ENCODE assay signal across 17 cellular contexts in genomic region chr6:131167773-131168172, GRCh38. TPM values are rescaled to one million over a fixed set of nuclear protein-coding genes. Genes with fewer than 3 reads are reported as not detected.
DNase-seq lines count a peak whose midpoint lies in the region; ATAC-seq and TF ChIP-seq lines count a peak whose summit lies in the region.
"Had no signal": no experiment of that assay in that cellular context is flagged by ENCODE, and none has a peak within 500 bp of the region (broad histone marks: within the 10 kb centered on the region; RNA-seq: fewer than 3 reads in every experiment).

No MANE protein-coding gene starts in this region.

- no peaks in the 10 kb centered on the region for H3K9me2 ChIP-seq in OCI-LY1 (ENCODE audit: low read depth, low read length)

- no peaks in the 10 kb centered on the region for H4K20me1 ChIP-seq in OCI-LY1 (ENCODE audit: insufficient read depth, low read length)
- no peaks in the 10 kb centered on the region for H4K20me1 ChIP-seq in mammary epithelial cell (ENCODE audit: insufficient read depth, low read length)

- no peak for ATAC-seq in esophagus mucosa

- no peaks in the 10 kb centered on the region for H3K27me3 Mint-ChIP-seq in endodermal cell (ENCODE audit: insufficient read depth)

- dilution Hi-C loops in mammary epithelial cell (cut with HindIII; ENCODE audit: low sequenced_read_pairs): no loop called here

- no peaks in the 10 kb centered on the region for H3F3A ChIP-seq in OCI-LY1 (ENCODE audit: insufficient read depth, low read length)

- intact Hi-C loops in mammary epithelial cell (cut with micrococcal nuclease): loop anchor here (2.0 kb wide), 1 partner anchor 283 kb away; no protein-coding TSS in a partner anchor

- H3K36me3 ChIP-seq in OCI-LY1 (ENCODE audit: insufficient read depth, low read length) (no peaks in the 10 kb centered on the region), endodermal cell (ENCODE audit: control insufficient read depth, insufficient read depth, low read length) (no peaks in the 10 kb centered on the region), mammary epithelial cell (ENCODE audit: insufficient read depth, low read length) (no peaks in the 10 kb centered on the region)

- H3K4me1 ChIP-seq in OCI-LY1 (ENCODE audit: insufficient read depth, low read length, severe bottlenecking) (no peaks in the 10 kb centered on the region), endodermal cell (ENCODE audit: control insufficient read depth, insufficient read depth, low read length) (no peaks in the 10 kb centered on the region), mammary epithelial cell (ENCODE audit: insufficient read depth, low read length) (peaks cover 4% of the 10 kb centered on the region)

- DNase-seq in NCI-H1105 treated with DMSO at 0.1 percent for 48 hours (lab: John Stamatoyannopoulos, UW) (peak; percentile 11), NCI-H1105 (lab: John Stamatoyannopoulos, UW) (no peak), endodermal cell (no peak), pons (ENCODE audit: low spot score) (peak; percentile 47), mammary epithelial cell (no peak), caudate nucleus (lab: John Stamatoyannopoulos, UW) (no peak)
- DNase-seq: 8988T; activated CD8-positive, alpha-beta memory T cell treated with anti-CD3 and anti-CD28 coated beads for 24 hours; activated naive CD4-positive, alpha-beta T cell treated with Interleukin-2 at 50 U/mL for 16 hours; NCI-H1417; NCI-H510A; small intestine; substantia nigra; T1000 had no signal

- H3K27ac ChIP-seq in OCI-LY1 (ENCODE audit: low read depth, low read length, poor library complexity, severe bottlenecking) (no peak overlapping the region), endodermal cell (ENCODE audit: low read depth, low read length) (no peak overlapping the region), mammary epithelial cell (ENCODE audit: insufficient read depth, low read depth, low read length) (no peak overlapping the region), caudate nucleus (ENCODE audit: low read depth, low read length) (no peak overlapping the region)

- H3K27me3 ChIP-seq in OCI-LY1 (ENCODE audit: insufficient read depth, low read length) (no peaks in the 10 kb centered on the region), endodermal cell (ENCODE audit: control insufficient read depth, insufficient read depth, low read length, poor library complexity, severe bottlenecking) (no peaks in the 10 kb centered on the region), mammary epithelial cell (ENCODE audit: insufficient read depth, low read length) (no peaks in the 10 kb centered on the region)

- H3K4me2 ChIP-seq in OCI-LY1 (ENCODE audit: low read length): no peak overlapping the region
- H3K4me2 ChIP-seq in mammary epithelial cell (ENCODE audit: insufficient read depth, low read depth, low read length): no peak overlapping the region

- in situ Hi-C loops in mammary epithelial cell (cut with MboI; ENCODE audit: low sequenced_read_pairs in 2 of 2): no loop called here

- H2AFZ ChIP-seq in OCI-LY1 (ENCODE audit: low read length) (no peak overlapping the region), mammary epithelial cell (ENCODE audit: low read depth, low read length) (no peak overlapping the region)

- no peak overlapping the region for H3K4me3 ChIP-seq in OCI-LY1 (ENCODE audit: low read depth, low read length, poor library complexity, severe bottlenecking)
- no peak overlapping the region for H3K4me3 ChIP-seq in endodermal cell (ENCODE audit: low read length)
- H3K4me3 ChIP-seq in mammary epithelial cell (replicated peaks in 1 of 3; ENCODE audit: insufficient read depth in 1 of 3, low read depth in 2 of 3, low read length in 3 of 3): no peak overlapping the region
- H3K4me3 ChIP-seq: lung had no signal

- H3K4me3 Mint-ChIP-seq in endodermal cell: no peak overlapping the region

- H3K27ac Mint-ChIP-seq in endodermal cell: no peak overlapping the region

- H3K36me3 Mint-ChIP-seq in endodermal cell (ENCODE audit: low read depth): no peaks in the 10 kb centered on the region

- H3K79me2 ChIP-seq in OCI-LY1 (ENCODE audit: insufficient read depth, low read length) (no peaks in the 10 kb centered on the region), mammary epithelial cell (ENCODE audit: insufficient read depth, low read length) (no peaks in the 10 kb centered on the region)

- TF ChIP-seq CTCF in OCI-LY1 (IDR thresholded peaks at IDR 0.05; ENCODE audit: low read length): peak; percentile 16; the same call in 1 of the 2 replicates
- peak; percentile 23 for TF ChIP-seq CTCF in endodermal cell (conservative IDR thresholded peaks at IDR 0.05)
- no peak for TF ChIP-seq CTCF in mammary epithelial cell (conservative IDR thresholded peaks at IDR 0.05 in 1 of 2, IDR thresholded peaks at IDR 0.05 in 1 of 2; ENCODE audit: extremely low read depth in 1 of 2, insufficient read depth in 1 of 2, low read depth in 1 of 2, low read length in 2 of 2)

- CTCF ChIA-PET in mammary epithelial cell (lab: Charles Lee; ENCODE audit: low non-redundant PET): no interaction called here

- H3K9me3 ChIP-seq in OCI-LY1 (ENCODE audit: low read length) (no peaks in the 10 kb centered on the region), endodermal cell (ENCODE audit: control insufficient read depth, low read length) (no peaks in the 10 kb centered on the region), mammary epithelial cell (replicated peaks; ENCODE audit: insufficient read depth, low read length) (no peaks in the 10 kb centered on the region)

- BruUV-seq in mammary epithelial cell (replicated peaks; lab: Mats Ljungman, UMichigan): no TSS peak

- H3K9ac ChIP-seq in OCI-LY1 (ENCODE audit: low read length): no peak overlapping the region
- H3K9ac ChIP-seq in endodermal cell (ENCODE audit: extremely low read depth, low read length, poor library complexity, severe bottlenecking): no peak overlapping the region
- no peak overlapping the region for H3K9ac ChIP-seq in mammary epithelial cell (ENCODE audit: insufficient read depth, low read length)

- H3K9me3 Mint-ChIP-seq in endodermal cell: no peaks in the 10 kb centered on the region

- WGBS in endodermal cell (ENCODE audit: insufficient coverage in 1 of 2, insufficient read length in 1 of 2), 2 experiments: 71 to 87% methylated on average over 1 to 3 of the region's 3 CpGs
- 62% methylated on average over 3 of the region's 3 CpGs for WGBS in mammary epithelial cell (ENCODE audit: low coverage, missing lambda C conversion rate)

- H3K4me1 Mint-ChIP-seq in endodermal cell: no peaks in the 10 kb centered on the region

RNA-seq across cellular contexts. Expression of gene AKAP7, which starts 32.5 kb away (rescaled TPM):
- 1 to 10 TPM; 6.2 to 6.7 TPM for total RNA-seq in endodermal cell
- 8.0 TPM for polyA plus RNA-seq in endodermal cell (2013, experiment 1 of 2)
- polyA plus RNA-seq in endodermal cell (2013, experiment 2 of 2): 6.7 TPM
- total RNA-seq in mammary epithelial cell: 1 to 10 TPM; 4.0 to 6.0 TPM
- polyA plus RNA-seq in mammary epithelial cell: 0.99 TPM
- 1.0 TPM for polyA minus RNA-seq in mammary epithelial cell
- 2.7 TPM for total RNA-seq in esophagus mucosa

Comparison
In these comparisons a context has a peak if more than half of its experiments do, and no peak if none do; other contexts are left out.
1. DNase-seq: peak in NCI-H1105 treated with DMSO at 0.1 percent for 48 hours (single experiment) and pons (single experiment); none in NCI-H1105 (single experiment), endodermal cell (single experiment), mammary epithelial cell (single experiment) and caudate nucleus (0 of 61).
2. CTCF ChIP-seq: peak in OCI-LY1 (single experiment) and endodermal cell (single experiment); none in mammary epithelial cell (0 of 2).